Comparison of ENCODE assay signal across 1 cellular context in the genomic region with DNA sequence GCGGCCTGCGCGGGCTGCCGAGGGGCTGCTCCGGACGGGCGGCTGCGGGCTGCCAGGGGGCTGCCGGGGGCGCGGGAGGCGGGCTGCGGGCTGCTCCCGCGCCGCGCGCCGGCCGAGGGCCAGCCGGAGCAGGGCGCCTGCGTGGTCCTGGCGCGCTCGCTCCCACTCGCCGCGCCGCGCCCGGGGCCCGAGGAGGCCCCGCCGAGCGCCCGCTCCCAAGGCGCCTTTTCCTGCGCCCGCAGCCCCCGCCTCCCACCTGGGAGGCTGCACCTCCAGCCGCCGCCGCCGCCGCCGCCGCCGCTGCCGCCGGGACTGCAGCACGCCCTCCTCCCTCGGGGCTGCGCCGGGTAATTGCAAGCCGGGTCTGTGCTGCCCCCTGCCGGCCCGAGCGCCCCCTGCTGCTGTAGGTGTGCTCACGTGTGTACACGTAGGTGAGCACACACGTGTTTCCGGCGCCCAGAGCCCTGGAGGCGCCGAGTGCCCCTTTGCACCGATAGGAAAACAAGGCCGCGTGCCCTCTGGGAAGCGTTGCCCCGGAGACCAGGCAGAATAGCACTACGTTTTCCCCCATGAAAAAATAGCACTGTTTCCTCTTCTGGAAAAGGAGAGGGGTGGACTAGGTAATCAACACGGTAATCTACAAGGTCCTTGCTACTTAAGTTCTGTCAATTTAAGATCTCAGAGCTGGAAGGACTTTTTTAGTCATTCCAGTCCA.
TF ChIP-seq lines count a peak whose summit lies in the region.

EPB41L4B (minus strand) TSS at position 326 of the 715 bp plus-strand sequence. CDS start 613 bp downstream, outside the sequence.

TF ChIP-seq in HepG2, 621 proteins besides CTCF, POLR2A, EP300 and RAD21 (continued from another document and continues in another):
- TF ChIP-seq ARID5B (CRISPR knock-in tag; IDR thresholded peaks at IDR 0.05) (peak; percentile 90), SNAPC5 (CRISPR knock-in tag; IDR thresholded peaks at IDR 0.05; ENCODE audit: borderline replicate concordance) (0 out of 2 replicates have a peak, but pooled peaks have one; percentile 49), SOX5 (CRISPR knock-in tag; IDR thresholded peaks at IDR 0.05; ENCODE audit: borderline replicate concordance) (peak; percentile 86), U2AF2 (IDR thresholded peaks at IDR 0.05; ENCODE audit: low read depth, low read length) (no peak), SPEN (CRISPR knock-in tag; IDR thresholded peaks at IDR 0.05; ENCODE audit: low read depth) (peak; percentile 93), SUZ12 (IDR thresholded peaks at IDR 0.05; ENCODE audit: low read depth, low read length) (no peak), NFKB2 (CRISPR knock-in tag; IDR thresholded peaks at IDR 0.05; ENCODE audit: borderline replicate concordance) (peak; percentile 97), KMT2A (CRISPR knock-in tag; IDR thresholded peaks at IDR 0.05) (peak; percentile 84), SCMH1 (CRISPR knock-in tag; IDR thresholded peaks at IDR 0.05; ENCODE audit: borderline replicate concordance) (no peak), HHEX (CRISPR knock-in tag; IDR thresholded peaks at IDR 0.05) (0 out of 2 replicates have a peak, but pooled peaks have one; percentile 27), HNRNPLL (IDR thresholded peaks at IDR 0.05; ENCODE audit: low read depth, low read length, poor library complexity, severe bottlenecking) (no peak), NFIB (CRISPR knock-in tag; IDR thresholded peaks at IDR 0.05; ENCODE audit: borderline replicate concordance) (no peak), ZSCAN22 (CRISPR knock-in tag; IDR thresholded peaks at IDR 0.05) (peak; percentile 74; the same call in 1 of the 2 replicates), PTBP1 (IDR thresholded peaks at IDR 0.05; ENCODE audit: low read depth, low read length, poor library complexity, severe bottlenecking) (no peak), SOX6 (IDR thresholded peaks at IDR 0.05) (no peak), SOX6 (CRISPR knock-in tag; IDR thresholded peaks at IDR 0.05) (peak; percentile 77), ZNF225 (CRISPR knock-in tag; IDR thresholded peaks at IDR 0.05) (peak; percentile 83; the same call in 1 of the 2 replicates), ZHX2 (IDR thresholded peaks at IDR 0.05; ENCODE audit: low read depth) (peak; percentile 57; the same call in 1 of the 2 replicates), ZHX2 (CRISPR knock-in tag; IDR thresholded peaks at IDR 0.05; ENCODE audit: borderline replicate concordance) (no peak), ATM (IDR thresholded peaks at IDR 0.05; ENCODE audit: borderline replicate concordance) (no peak), HMG20B (CRISPR knock-in tag; conservative IDR thresholded peaks at IDR 0.05) (peak; percentile 47; the same call in 1 of the 2 replicates), ZMYM2 (CRISPR knock-in tag; IDR thresholded peaks at IDR 0.05) (peak; percentile 76; the same call in 1 of the 2 replicates), CERS6 (CRISPR knock-in tag; IDR thresholded peaks at IDR 0.05) (no peak), CHD4 (IDR thresholded peaks at IDR 0.05; ENCODE audit: borderline replicate concordance, low read length) (no peak), ZNF800 (CRISPR knock-in tag; IDR thresholded peaks at IDR 0.05) (peak; percentile 58; the same call in 1 of the 2 replicates), ZNF678 (CRISPR knock-in tag; IDR thresholded peaks at IDR 0.05) (peak; percentile 71; the same call in 1 of the 2 replicates), ZNF501 (CRISPR knock-in tag; IDR thresholded peaks at IDR 0.05) (peak; percentile 65), SIN3A (IDR thresholded peaks at IDR 0.05; ENCODE audit: borderline replicate concordance, low read depth, low read length) (peak; percentile 84), ZNF460 (CRISPR knock-in tag; IDR thresholded peaks at IDR 0.05; ENCODE audit: borderline replicate concordance) (no peak; the same call in 1 of the 2 replicates), ZNF138 (CRISPR knock-in tag; IDR thresholded peaks at IDR 0.05; ENCODE audit: low read depth) (0 out of 2 replicates have a peak, but pooled peaks have one; percentile 38), MEIS1 (CRISPR knock-in tag; IDR thresholded peaks at IDR 0.05; ENCODE audit: borderline replicate concordance) (peak; percentile 75; the same call in 1 of the 2 replicates), PCBP2 (optimal IDR thresholded peaks at IDR 0.05; ENCODE audit: low read depth, low read length, poor library complexity, severe bottlenecking) (no peak), JUND (CRISPR knock-in tag; IDR thresholded peaks at IDR 0.05) (peak; percentile 55; the same call in 1 of the 2 replicates), ZC3H13 (CRISPR knock-in tag; IDR thresholded peaks at IDR 0.05) (peak; percentile 67; the same call in 1 of the 2 replicates), POGZ (CRISPR knock-in tag; IDR thresholded peaks at IDR 0.05) (peak; percentile 84), ZNF720 (CRISPR knock-in tag; IDR thresholded peaks at IDR 0.05) (no peak), ZNF180 (CRISPR knock-in tag; IDR thresholded peaks at IDR 0.05; ENCODE audit: borderline replicate concordance, low read depth) (no peak), ZNF280D (CRISPR knock-in tag; IDR thresholded peaks at IDR 0.05) (peak; percentile 83), BHLHE40 (IDR thresholded peaks at IDR 0.05; ENCODE audit: low read length) (peak; percentile 99)
- TF ChIP-seq, protein P1, sequence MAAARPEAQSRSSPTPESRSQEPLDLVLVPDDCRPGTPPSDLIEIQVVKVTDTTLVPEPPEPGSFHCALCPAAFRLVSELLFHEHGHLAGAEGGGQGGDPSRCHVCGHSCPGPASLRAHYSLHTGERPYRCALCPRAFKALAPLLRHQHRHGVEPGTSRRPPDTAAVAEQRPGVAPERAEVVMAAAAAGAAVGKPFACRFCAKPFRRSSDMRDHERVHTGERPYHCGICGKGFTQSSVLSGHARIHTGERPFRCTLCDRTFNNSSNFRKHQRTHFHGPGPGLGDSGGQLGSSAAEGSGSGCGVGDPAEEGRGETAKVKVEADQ (CRISPR knock-in tag; IDR thresholded peaks at IDR 0.05; ENCODE audit: borderline replicate concordance), result peak; percentile 46; the same call in 1 of the 2 replicates
- TF ChIP-seq, protein P2, sequence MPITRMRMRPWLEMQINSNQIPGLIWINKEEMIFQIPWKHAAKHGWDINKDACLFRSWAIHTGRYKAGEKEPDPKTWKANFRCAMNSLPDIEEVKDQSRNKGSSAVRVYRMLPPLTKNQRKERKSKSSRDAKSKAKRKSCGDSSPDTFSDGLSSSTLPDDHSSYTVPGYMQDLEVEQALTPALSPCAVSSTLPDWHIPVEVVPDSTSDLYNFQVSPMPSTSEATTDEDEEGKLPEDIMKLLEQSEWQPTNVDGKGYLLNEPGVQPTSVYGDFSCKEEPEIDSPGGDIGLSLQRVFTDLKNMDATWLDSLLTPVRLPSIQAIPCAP (CRISPR knock-in tag; IDR thresholded peaks at IDR 0.05; ENCODE audit: low read depth), result peak; percentile 74; the same call in 1 of the 2 replicates
